ENCODE assay signal across 21 cellular contexts in the genomic region with DNA sequence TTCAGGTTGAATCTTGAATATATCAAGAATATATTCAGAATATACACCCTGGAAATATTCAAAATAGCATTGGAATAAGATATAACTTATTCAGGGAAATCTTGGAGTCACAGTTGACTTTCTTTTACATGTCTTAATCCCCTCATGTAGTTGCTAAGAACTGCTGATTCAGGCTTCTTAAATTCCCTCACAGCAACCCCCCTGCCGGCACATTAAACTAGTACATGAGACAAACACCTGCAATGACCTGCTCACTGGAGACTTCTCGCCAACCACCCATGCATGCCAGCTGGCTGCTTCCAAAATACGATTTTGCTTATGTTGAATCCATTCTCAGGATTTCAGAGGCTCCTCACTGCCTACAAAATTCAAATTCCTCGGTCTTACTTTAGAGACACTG.
"Had no signal": no experiment of that assay in that cellular context is flagged by ENCODE, and none has a peak within 500 bp of the region (broad histone marks: within the 10 kb centered on the region; RNA-seq: fewer than 3 reads in every experiment).

No MANE protein-coding gene starts in this region.

- H3K9me3 ChIP-seq: heart left ventricle, mucosa of descending colon, psoas muscle, right atrium auricular region, upper lobe of left lung, uterus had no signal

- H3K27ac ChIP-seq: coronary artery, heart left ventricle, parathyroid adenoma, psoas muscle, right atrium auricular region, upper lobe of left lung, uterus had no signal

- H2AFZ ChIP-seq: parathyroid adenoma had no signal

- H3K79me2 ChIP-seq: parathyroid adenoma had no signal

- DNase-seq: central memory CD4-positive, alpha-beta T cell; effector CD4-positive, alpha-beta T cell; endodermal cell; foreskin melanocyte; heart left ventricle; hippocampal formation; kidney; left colon; mammary epithelial cell; mucosa of descending colon; naive thymus-derived CD8-positive, alpha-beta T cell; psoas muscle; small intestine; stimulated activated CD4-positive, alpha-beta T cell treated with anti-CD3 and anti-CD28 coated beads, Interleukin-12 subunit alpha, Interleukin-12 subunit beta, amount 100 ng/mL, for 4 hours; stimulated activated naive CD4-positive, alpha-beta T cell treated with Interleukin-2 at 50 U/mL for 16 hours; upper lobe of left lung; uterus had no signal

- H3K36me3 ChIP-seq: heart left ventricle, right atrium auricular region, upper lobe of left lung, uterus had no signal

- H3K27me3 ChIP-seq: heart left ventricle, right atrium auricular region, upper lobe of left lung, uterus had no signal

- H3K4me3 ChIP-seq: coronary artery, heart left ventricle, mucosa of descending colon, psoas muscle, right atrium auricular region, upper lobe of left lung, uterus had no signal

- H3K9ac ChIP-seq: parathyroid adenoma had no signal

- FAIRE-seq: endothelial cell of umbilical vein, small intestine had no signal

- ATAC-seq: heart left ventricle; left colon; mucosa of descending colon; naive thymus-derived CD8-positive, alpha-beta T cell; psoas muscle had no signal

- H3K4me1 ChIP-seq: heart left ventricle, parathyroid adenoma, psoas muscle, right atrium auricular region, upper lobe of left lung, uterus had no signal
